8 cellular contexts compared by ENCODE assay signal in genomic region chr2:111705711-111706323, GRCh38.
DNase-seq lines count a peak whose midpoint lies in the region; ATAC-seq and TF ChIP-seq lines count a peak whose summit lies in the region.

No MANE protein-coding gene starts in this region.

- H3K9me2 ChIP-seq in SK-N-SH: no peaks in the 10 kb centered on the region

- no peak overlapping the region for H3K4me3 ChIP-seq in GM12864 (ENCODE audit: low read depth, low read length)
- H3K4me3 ChIP-seq in HUES6 (ENCODE audit: low read depth, low read length): no peak overlapping the region
- H3K4me3 ChIP-seq in SK-N-SH (ENCODE audit: low read depth in 2 of 2, low read length in 1 of 2): no peak overlapping the region
- H3K4me3 ChIP-seq in cardiac fibroblast (replicated peaks in 1 of 2; ENCODE audit: low read depth in 2 of 2, low read length in 2 of 2): no peak overlapping the region

- H3K36me3 ChIP-seq in HUES6 (ENCODE audit: control insufficient read depth, insufficient read depth, low read length) (no peaks in the 10 kb centered on the region), SK-N-SH (replicated peaks in 1 of 2; ENCODE audit: control insufficient read depth in 1 of 2, insufficient read depth in 2 of 2, low read length in 1 of 2) (no peaks in the 10 kb centered on the region)

- H3K79me2 ChIP-seq in SK-N-SH (ENCODE audit: insufficient read depth): no peaks in the 10 kb centered on the region

- TF ChIP-seq CTCF in GM12864 (IDR thresholded peaks at IDR 0.05; ENCODE audit: low read depth, low read length, missing control alignments) (no peak), SK-N-SH (IDR thresholded peaks at IDR 0.05) (no peak), cardiac fibroblast (IDR thresholded peaks at IDR 0.05; ENCODE audit: low read depth, low read length) (no peak)

- H3K4me3 Mint-ChIP-seq in naive thymus-derived CD8-positive, alpha-beta T cell: peak overlapping the region in 1 of 10 donors; percentile 32

- POLR2A ChIA-PET in SK-N-SH (lab: Yijun Ruan, JAX): interaction anchor here (0.6 kb wide), 1 partner anchor 14 kb away, joined by 4 read pairs; no protein-coding TSS in a partner anchor
- POLR2A ChIA-PET in naive thymus-derived CD8-positive, alpha-beta T cell (lab: Charles Lee): no interaction called here

- H3K36me3 Mint-ChIP-seq in naive thymus-derived CD8-positive, alpha-beta T cell: no peaks in the 10 kb centered on the region

- TF ChIP-seq RAD21 in SK-N-SH (IDR thresholded peaks at IDR 0.05; ENCODE audit: low read length): no peak

- H3K27ac ChIP-seq in HUES6 (ENCODE audit: low read depth, low read length) (peak overlapping the region; percentile 66; the same call in 1 of the 2 replicates), SK-N-SH (ENCODE audit: low read depth in 2 of 2, low read length in 1 of 2) (peak overlapping the region in 1 of 2 experiments; percentile 39; a peak in 2 of 4 replicates)

- peak overlapping the region; percentile 42 for H3K4me2 ChIP-seq in SK-N-SH

- TF ChIP-seq EP300 in SK-N-SH (IDR thresholded peaks at IDR 0.05; ENCODE audit: borderline replicate concordance in 1 of 2, low read depth in 1 of 2, low read length in 1 of 2): peak; percentile 24 to 86; a peak in 2 of 4 replicates

- H4K20me1 ChIP-seq in SK-N-SH (ENCODE audit: insufficient read depth): no peaks in the 10 kb centered on the region; the same call in 1 of the 2 replicates

- WGBS in SK-N-SH (ENCODE audit: low lambda C conversion rate): 37% methylated on average over 6 of the region's 6 CpGs

- CTCF ChIA-PET in SK-N-SH (lab: Yijun Ruan, JAX): interaction anchor here (0.7 kb wide), 1 partner anchor 9 kb away, joined by 3 read pairs; no protein-coding TSS in a partner anchor

- peaks cover 0 to 11% (median 0%) of the 10 kb centered on the region in 5 donors for H3K27me3 Mint-ChIP-seq in naive thymus-derived CD8-positive, alpha-beta T cell

- H3K27me3 ChIP-seq in HUES6 (ENCODE audit: control insufficient read depth, insufficient read depth, low read length) (no peaks in the 10 kb centered on the region), SK-N-SH (ENCODE audit: insufficient read depth) (no peaks in the 10 kb centered on the region)

- no peak overlapping the region for H2AFZ ChIP-seq in SK-N-SH (ENCODE audit: low read depth)

- H3K27ac Mint-ChIP-seq in naive thymus-derived CD8-positive, alpha-beta T cell: peak overlapping the region in 4 of 10 donors; percentile 39 to 79 (median 61)

- no peaks in the 10 kb centered on the region for H3K9me3 Mint-ChIP-seq in naive thymus-derived CD8-positive, alpha-beta T cell

- ATAC-seq in GM21786 (IDR thresholded peaks at IDR 0.05; ENCODE audit: unreplicated experiment): peak; percentile 91
- peak; percentile 20 to 44 for ATAC-seq in naive thymus-derived CD8-positive, alpha-beta T cell

- peak; percentile 69 for DNase-seq in GM12864 (ENCODE audit: low read depth)
- DNase-seq in SK-N-SH: no peak
- peak; percentile 72 to 94 for DNase-seq in cardiac fibroblast (ENCODE audit: low read depth in 2 of 2)
- DNase-seq in naive thymus-derived CD8-positive, alpha-beta T cell: peak in 1 of 10 donors; percentile 20
- no peak for DNase-seq in occipital lobe (lab: John Stamatoyannopoulos, UW)
- no peak for DNase-seq in mucosa of gallbladder (ENCODE audit: low spot score)

- H3K4me1 ChIP-seq in HUES6 (ENCODE audit: control insufficient read depth, insufficient read depth, low read length): peaks cover 42% of the 10 kb centered on the region
- H3K4me1 ChIP-seq in SK-N-SH (ENCODE audit: control insufficient read depth in 1 of 2, insufficient read depth in 2 of 2, low read depth in 1 of 2, low read length in 1 of 2): peaks cover 14 to 29% of the 10 kb centered on the region in 2 experiments; a peak in 3 of 4 replicates

- H3K9ac ChIP-seq in HUES6 (ENCODE audit: low read length) (peak overlapping the region; percentile 18), SK-N-SH (no peak overlapping the region)

- H3K9me3 ChIP-seq in HUES6 (ENCODE audit: control insufficient read depth, insufficient read depth, low read depth, low read length): no peaks in the 10 kb centered on the region
- H3K9me3 ChIP-seq in SK-N-SH: no peaks in the 10 kb centered on the region

- H3K4me1 Mint-ChIP-seq in naive thymus-derived CD8-positive, alpha-beta T cell: peaks cover 0 to 21% (median 0%) of the 10 kb centered on the region in 4 donors

- H3F3A ChIP-seq in SK-N-SH (replicated peaks; ENCODE audit: insufficient read depth): no peaks in the 10 kb centered on the region

TF ChIP-seq in SK-N-SH, 30 proteins besides CTCF, POLR2A, EP300 and RAD21 (continues in another document):
- 0 out of 2 replicates have a peak, but pooled peaks have one; percentile 20 for TF ChIP-seq ELF1 (IDR thresholded peaks at IDR 0.05)
- no peak for TF ChIP-seq FOXJ3 (CRISPR knock-in tag; IDR thresholded peaks at IDR 0.05)
- TF ChIP-seq USF1 (IDR thresholded peaks at IDR 0.05; ENCODE audit: borderline replicate concordance, low read depth): peak; percentile 22; the same call in 1 of the 2 replicates
- no peak for TF ChIP-seq CHD2 (IDR thresholded peaks at IDR 0.05; ENCODE audit: low read length, partially characterized antibody)
- TF ChIP-seq EZH2phosphoT487 (IDR thresholded peaks at IDR 0.05; ENCODE audit: borderline replicate concordance, low read depth): no peak
- TF ChIP-seq MEF2A (IDR thresholded peaks at IDR 0.05; ENCODE audit: borderline replicate concordance, low read depth): no peak
- TF ChIP-seq SIN3A (IDR thresholded peaks at IDR 0.05; ENCODE audit: borderline replicate concordance, low read depth, low read length): 0 out of 2 replicates have a peak, but pooled peaks have one; percentile 18
- TF ChIP-seq FOSL2 (IDR thresholded peaks at IDR 0.05; ENCODE audit: borderline replicate concordance, low read depth): peak; percentile 86
- peak; percentile 49 for TF ChIP-seq PBX3 (IDR thresholded peaks at IDR 0.05)
- TF ChIP-seq GABPA (IDR thresholded peaks at IDR 0.05; ENCODE audit: low read depth): no peak
- no peak for TF ChIP-seq IRF3 (IDR thresholded peaks at IDR 0.05; ENCODE audit: low read depth, low read length)
- TF ChIP-seq GATA2 (CRISPR knock-in tag; IDR thresholded peaks at IDR 0.05): no peak
- no peak for TF ChIP-seq FOXM1 (IDR thresholded peaks at IDR 0.05; ENCODE audit: low read depth)
- 0 out of 2 replicates have a peak, but pooled peaks have one; percentile 54 for TF ChIP-seq NFIC (IDR thresholded peaks at IDR 0.05; ENCODE audit: borderline replicate concordance)
- no peak for TF ChIP-seq ZBTB33 (IDR thresholded peaks at IDR 0.05; ENCODE audit: borderline replicate concordance, low read depth)
- peak; percentile 79 for TF ChIP-seq JUND (IDR thresholded peaks at IDR 0.05)
- TF ChIP-seq RCOR1 (IDR thresholded peaks at IDR 0.05; ENCODE audit: low read length): no peak
- peak; percentile 67; the same call in 1 of the 2 replicates for TF ChIP-seq RXRA (IDR thresholded peaks at IDR 0.05; ENCODE audit: borderline replicate concordance, low read depth)
- no peak for TF ChIP-seq YY1 (IDR thresholded peaks at IDR 0.05; ENCODE audit: low read depth)
- peak; percentile 69; the same call in 1 of the 2 replicates for TF ChIP-seq POLR2AphosphoS5 (IDR thresholded peaks at IDR 0.05; ENCODE audit: low read depth, low read length)
- no peak for TF ChIP-seq MXI1 (IDR thresholded peaks at IDR 0.05; ENCODE audit: low read depth, low read length)
- no peak for TF ChIP-seq RFX5 (IDR thresholded peaks at IDR 0.05; ENCODE audit: low read length)
- TF ChIP-seq TCF12 (IDR thresholded peaks at IDR 0.05): peak; percentile 98
- TF ChIP-seq NRF1 (IDR thresholded peaks at IDR 0.05; ENCODE audit: low read depth, low read length): no peak
- TF ChIP-seq SMC3 (IDR thresholded peaks at IDR 0.05; ENCODE audit: low read depth, low read length): no peak

Comparison
In these comparisons a context has a peak if more than half of its experiments do, and no peak if none do; other contexts are left out.
1. DNase-seq: peak in GM12864 (single experiment) and cardiac fibroblast (2 of 2); none in SK-N-SH (single experiment), occipital lobe (single experiment) and mucosa of gallbladder (single experiment).